Comparison of ENCODE assay signal across 9 cellular contexts in the genomic region with DNA sequence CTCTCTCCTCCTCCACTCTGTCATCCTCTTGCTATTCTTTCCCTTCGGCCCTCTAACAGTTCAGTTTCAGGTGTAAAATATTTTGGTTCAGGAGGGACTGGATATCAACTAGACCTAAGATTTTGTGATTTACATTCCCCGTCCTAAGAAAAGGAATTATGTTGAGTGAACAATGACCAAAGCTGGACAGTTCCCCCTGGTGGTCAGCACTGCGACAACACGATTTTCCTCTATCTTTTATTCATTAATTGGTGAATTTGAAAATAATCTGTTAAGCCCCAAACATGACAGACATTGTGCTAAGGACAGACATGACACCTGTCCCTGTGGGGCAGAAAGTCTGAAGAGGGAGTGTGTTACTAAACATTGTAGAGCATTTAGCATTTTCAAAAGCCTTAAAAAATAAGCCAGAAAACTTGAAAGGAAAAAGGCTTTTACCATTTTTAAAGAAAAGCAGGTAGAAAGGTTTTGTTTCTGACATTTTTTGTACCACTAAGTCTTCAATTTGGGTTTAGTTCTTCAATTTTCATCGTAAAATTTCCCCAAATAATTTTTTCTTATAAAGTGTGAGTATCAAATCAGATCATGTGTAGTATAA. TPM values are rescaled to one million over a fixed set of nuclear protein-coding genes. Genes with fewer than 3 reads are reported as not detected.
A peak's percentile ranks its signal among the peaks of the same experiment; 100 is the strongest.
DNase-seq lines count a peak whose midpoint lies in the region; TF ChIP-seq lines count a peak whose summit lies in the region.
"Had no signal": no experiment of that assay in that cellular context is flagged by ENCODE, and none has a peak within 500 bp of the region (broad histone marks: within the 10 kb centered on the region; RNA-seq: fewer than 3 reads in every experiment).

No MANE protein-coding gene starts in this region.

- POLR2A ChIA-PET in HEK293 (lab: Yijun Ruan, JAX), result interaction anchor here (0.9 kb wide), 1 partner anchor 59 kb away, joined by 4 read pairs; the partner anchor contains the start of gene STON1

- H3K9ac ChIP-seq in fibroblast of lung (ENCODE audit: insufficient read depth, low read length), result no peak overlapping the region

- no peak overlapping the region for H3K4me2 ChIP-seq in fibroblast of lung (ENCODE audit: extremely low read depth, insufficient read depth, low read length)

- TF ChIP-seq CTCF in HEK293 (tag by site-specific recombination; IDR thresholded peaks at IDR 0.05) (no peak; the same call in 1 of the 2 replicates), fibroblast of lung (conservative IDR thresholded peaks at IDR 0.05 in 1 of 2, IDR thresholded peaks at IDR 0.05 in 1 of 2; ENCODE audit: low read depth in 1 of 2, low read length in 2 of 2) (peak; percentile 81 to 88)

- intact Hi-C loops in posterior cingulate gyrus (cut with DNase I), result loop anchor here (5.0 kb wide), 1 partner anchor 167 kb away; no protein-coding TSS in a partner anchor

- H3K27ac ChIP-seq in HEK293 (ENCODE audit: extremely low read depth, low read depth, low read length), result no peak overlapping the region
- H3K27ac ChIP-seq in fibroblast of lung (ENCODE audit: insufficient read depth, low read length), result no peak overlapping the region

- no peaks in the 10 kb centered on the region for H3K79me2 ChIP-seq in fibroblast of lung (ENCODE audit: control insufficient read depth, insufficient read depth, low read length)

- H3K36me3 ChIP-seq in HEK293 (ENCODE audit: control insufficient read depth in 2 of 2, insufficient read depth in 1 of 2, low read length in 2 of 2), result no peaks in the 10 kb centered on the region
- no peaks in the 10 kb centered on the region for H3K36me3 ChIP-seq in fibroblast of lung (ENCODE audit: control insufficient read depth, insufficient read depth, low read length)

- no peaks in the 10 kb centered on the region for H4K20me1 ChIP-seq in fibroblast of lung (ENCODE audit: control insufficient read depth, extremely low read depth, insufficient read depth, low read length)

- H3K27me3 ChIP-seq in fibroblast of lung (ENCODE audit: control insufficient read depth, insufficient read depth, low read length), result no peaks in the 10 kb centered on the region

- H2AFZ ChIP-seq in fibroblast of lung (ENCODE audit: low read length), result no peak overlapping the region

- CTCF ChIA-PET in HEK293 (lab: Yijun Ruan, JAX), result interaction anchor here (0.6 to 3.4 kb wide), 4 partner anchors 78 to 482 kb away, joined by 3 to 15 read pairs (median 4); no protein-coding TSS in a partner anchor

- DNase-seq in COLO829 (ENCODE audit: low spot score) (peak; percentile 59), SHP77 (lab: John Stamatoyannopoulos, UW) (peak; percentile 12 to 18), fibroblast of lung (ENCODE audit: low read depth in 2 of 2) (peak; percentile 35 to 65), posterior cingulate gyrus (peak in 7 of 10 donors; percentile 24 to 89 (median 65)), activated gamma-delta T cell (lab: John Stamatoyannopoulos, UW) (no peak)
- no peak for DNase-seq in stimulated activated CD8-positive, alpha-beta memory T cell treated with anti-CD3 and anti-CD28 coated beads, Interleukin-4, amount 100 ng/mL, for 48 hours
- no peak for DNase-seq in activated naive CD4-positive, alpha-beta T cell treated with Interleukin-2 at 50 U/mL for 16 hours

- H3K9me3 ChIP-seq in HEK293 (ENCODE audit: control insufficient read depth, insufficient read depth, low read depth, low read length), result no peaks in the 10 kb centered on the region
- H3K9me3 ChIP-seq in fibroblast of lung (ENCODE audit: control insufficient read depth, insufficient read depth, low read depth, low read length), result no peaks in the 10 kb centered on the region

- H3K4me3 ChIP-seq in HEK293 (ENCODE audit: low read depth, low read length), result no peak overlapping the region
- no peak overlapping the region for H3K4me3 ChIP-seq in fibroblast of lung (replicated peaks in 1 of 4; ENCODE audit: control extremely low read depth in 1 of 4, insufficient read depth in 1 of 4, low read depth in 3 of 4, low read length in 4 of 4)

- H3K4me1 ChIP-seq in HEK293 (ENCODE audit: control insufficient read depth, insufficient read depth, low read length) (no peaks in the 10 kb centered on the region), fibroblast of lung (ENCODE audit: control insufficient read depth, extremely low read depth, insufficient read depth, low read length) (no peaks in the 10 kb centered on the region)

TF ChIP-seq in HEK293, 187 proteins besides CTCF, POLR2A, EP300 and RAD21:
- TF ChIP-seq ZFP3 (tag by site-specific recombination; IDR thresholded peaks at IDR 0.05; ENCODE audit: low read depth) (no peak), ZNF654 (tag by site-specific recombination; IDR thresholded peaks at IDR 0.05; ENCODE audit: low read depth) (peak; percentile 41), ZNF558 (tag by site-specific recombination; IDR thresholded peaks at IDR 0.05) (no peak)
TF ChIP-seq in HEK293: peak in this region for 1.

RNA-seq across cellular contexts. Expression of gene GTF2A1L, which starts 28.4 kb away (rescaled TPM):
- total RNA-seq in fibroblast of lung, result 3.3 and 3.5 TPM in 2 replicates
- 0.26 TPM in 1 of 2 replicates, not detected in the other for polyA plus RNA-seq in fibroblast of lung
- polyA plus RNA-seq in fibroblast of lung (2012), result 0.24 TPM in 1 of 2 replicates, not detected in the other
- polyA minus RNA-seq in fibroblast of lung (ENCODE audit: low replicate concordance), result not detected in 2 replicates
- total RNA-seq: mononuclear cell had no signal

RNA-seq across cellular contexts. Expression of gene STON1, which starts 59.3 kb away (rescaled TPM):
- total RNA-seq in fibroblast of lung, result 12.1 and 16.7 TPM in 2 replicates
- polyA plus RNA-seq in fibroblast of lung, result 5.5 and 11.3 TPM in 2 replicates
- 3.3 and 6.4 TPM in 2 replicates for polyA plus RNA-seq in fibroblast of lung (2012)
- polyA minus RNA-seq in fibroblast of lung (ENCODE audit: low replicate concordance), result 2.5 and 3.4 TPM in 2 replicates

Comparison
In these comparisons a context has a peak if more than half of its experiments do, and no peak if none do; other contexts are left out.
1. DNase-seq: peak in COLO829 (single experiment), SHP77 (2 of 2), fibroblast of lung (2 of 2) and posterior cingulate gyrus (7 of 10); none in stimulated activated CD8-positive, alpha-beta memory T cell treated with anti-CD3 and anti-CD28 coated beads, Interleukin-4, amount 100 ng/mL, for 48 hours (single experiment), activated gamma-delta T cell (single experiment) and activated naive CD4-positive, alpha-beta T cell treated with Interleukin-2 at 50 U/mL for 16 hours (single experiment).